In the genomic region with DNA sequence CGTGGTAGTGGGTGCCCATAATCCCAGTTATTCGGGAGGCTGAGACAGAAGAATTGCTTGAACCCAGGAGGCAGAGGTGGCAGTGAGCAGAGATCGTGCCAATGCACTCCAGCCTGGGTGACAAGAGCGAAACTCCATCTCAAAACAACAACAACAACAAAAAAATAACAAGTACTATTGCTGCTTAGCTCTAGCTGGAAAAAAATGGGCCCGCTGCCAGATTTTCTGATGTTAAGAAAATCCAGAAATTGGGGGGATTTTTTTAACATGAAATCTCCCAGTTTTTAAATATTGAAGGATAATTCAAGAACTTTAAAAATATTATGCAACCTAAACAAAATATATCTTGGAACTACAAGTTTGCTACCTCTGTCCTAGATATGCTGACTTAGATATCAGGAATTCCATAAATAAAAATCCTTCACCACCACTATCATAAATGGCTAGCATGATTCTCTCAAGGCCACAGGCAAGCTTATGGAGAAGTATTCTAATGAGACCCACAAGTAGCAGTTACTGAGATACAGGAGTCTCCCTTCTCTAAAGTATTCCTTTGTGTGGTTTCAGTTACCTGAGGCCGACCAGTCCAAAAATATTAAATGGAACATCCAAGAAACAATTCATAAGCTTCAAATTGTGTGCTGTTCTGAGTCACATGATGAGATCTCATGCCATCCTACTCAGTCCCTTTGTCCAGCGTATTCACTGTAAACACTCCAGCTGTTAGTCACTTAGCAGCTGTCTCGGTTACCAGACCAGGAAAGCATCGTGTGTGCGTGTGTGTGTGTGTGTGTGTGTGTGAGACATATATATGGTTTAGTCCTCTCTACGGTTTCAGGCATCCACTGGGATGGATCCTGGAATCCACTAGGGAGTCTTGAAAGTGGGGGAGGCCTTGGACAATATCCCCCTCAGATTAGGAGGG, we compare ENCODE assay signal across 1 cellular context.
TF ChIP-seq lines count a peak whose summit lies in the region.

No MANE protein-coding gene starts in this region.

TF ChIP-seq in K562, 482 proteins besides CTCF, POLR2A, EP300 and RAD21 (continued from another document):
- TF ChIP-seq MAFG (tag; conservative IDR thresholded peaks at IDR 0.05) (0 out of 2 replicates have a peak, but pooled peaks have one; percentile 6), ZNF41 (CRISPR knock-in tag; conservative IDR thresholded peaks at IDR 0.05) (no peak), C11orf30 (IDR thresholded peaks at IDR 0.05; ENCODE audit: low read depth) (peak; percentile 9; the same call in 1 of the 2 replicates)
- TF ChIP-seq, protein P1, sequence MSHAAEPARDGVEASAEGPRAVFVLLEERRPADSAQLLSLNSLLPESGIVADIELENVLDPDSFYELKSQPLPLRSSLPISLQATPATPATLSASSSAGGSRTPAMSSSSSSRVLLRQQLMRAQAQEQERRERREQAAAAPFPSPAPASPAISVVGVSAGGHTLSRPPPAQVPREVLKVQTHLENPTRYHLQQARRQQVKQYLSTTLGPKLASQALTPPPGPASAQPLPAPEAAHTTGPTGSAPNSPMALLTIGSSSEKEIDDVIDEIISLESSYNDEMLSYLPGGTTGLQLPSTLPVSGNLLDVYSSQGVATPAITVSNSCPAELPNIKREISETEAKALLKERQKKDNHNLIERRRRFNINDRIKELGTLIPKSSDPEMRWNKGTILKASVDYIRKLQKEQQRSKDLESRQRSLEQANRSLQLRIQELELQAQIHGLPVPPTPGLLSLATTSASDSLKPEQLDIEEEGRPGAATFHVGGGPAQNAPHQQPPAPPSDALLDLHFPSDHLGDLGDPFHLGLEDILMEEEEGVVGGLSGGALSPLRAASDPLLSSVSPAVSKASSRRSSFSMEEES (CRISPR knock-in tag; IDR thresholded peaks at IDR 0.05): peak; percentile 32
